Comparison of ENCODE assay signal across 9 cellular contexts in genomic region chr2:120735750-120736170, GRCh38. TPM values are rescaled to one million over a fixed set of nuclear protein-coding genes. Genes with fewer than 3 reads are reported as not detected.
DNase-seq lines count a peak whose midpoint lies in the region; ATAC-seq lines count a peak whose summit lies in the region.
"Had no signal": no experiment of that assay in that cellular context is flagged by ENCODE, and none has a peak within 500 bp of the region (broad histone marks: within the 10 kb centered on the region; RNA-seq: fewer than 3 reads in every experiment).

Gene GLI2, plus strand, starts transcription at chr2:120735868. Its CDS starts 61,453 bp downstream, at chr2:120797321.

- no peak within 1 kb of the TSS for H4K5ac ChIP-seq in mesendoderm (ENCODE audit: low read length)

- H3K79me2 ChIP-seq in mesendoderm (ENCODE audit: control insufficient read depth, insufficient read depth, low read length): peaks cover 18% of the 10 kb centered on the region

- H3K27me3 Mint-ChIP-seq in T-helper 17 cell (peaks cover 69% of the 10 kb centered on the region), T-cell (peaks cover 54 to 69% of the 10 kb centered on the region in 2 donors)

- H3K36me3 ChIP-seq in mesendoderm (ENCODE audit: control insufficient read depth, insufficient read depth, low read length): no peaks in the 10 kb centered on the region

- H3K18ac ChIP-seq in mesendoderm (ENCODE audit: low read length): peak within 1 kb of the TSS; percentile 99

- H3K9me3 ChIP-seq in T-helper 17 cell (ENCODE audit: control insufficient read depth, low read length, poor library complexity, severe bottlenecking): no peaks in the 10 kb centered on the region

- POLR2A ChIA-PET in T-cell (lab: Charles Lee): no interaction called here

- peaks cover 5% of the 10 kb centered on the region for H3K79me1 ChIP-seq in mesendoderm (ENCODE audit: low read length)

- peak within 1 kb of the TSS; percentile 89 for H2BK5ac ChIP-seq in mesendoderm (ENCODE audit: low read length)

- H3K27ac Mint-ChIP-seq in T-helper 17 cell (no peak within 1 kb of the TSS), T-cell (no peak within 1 kb of the TSS)

- peak within 1 kb of the TSS; percentile 95 for H3K9ac ChIP-seq in mesendoderm (ENCODE audit: low read length)

- no peak within 1 kb of the TSS for H2AK5ac ChIP-seq in mesendoderm (ENCODE audit: low read length)

- CTCF ChIA-PET in T-cell (lab: Charles Lee): no interaction called here

- H3K27ac ChIP-seq in mesendoderm (ENCODE audit: low read depth, low read length): peak within 1 kb of the TSS; percentile 76

- H3K56ac ChIP-seq in mesendoderm (ENCODE audit: low read length): peak within 1 kb of the TSS; percentile 99

- H3K4me1 ChIP-seq in mesendoderm (ENCODE audit: control insufficient read depth, low read depth, low read length): peaks cover 16% of the 10 kb centered on the region

- H3K4me3 Mint-ChIP-seq in T-helper 17 cell: peak within 1 kb of the TSS; percentile 80
- H3K4me3 Mint-ChIP-seq in T-cell: peak within 1 kb of the TSS in 1 of 3 donors; percentile 54

- peak within 1 kb of the TSS; percentile 64 for H2BK15ac ChIP-seq in mesendoderm (replicated peaks; ENCODE audit: low read depth)

- no peaks in the 10 kb centered on the region for H3K27me3 ChIP-seq in mesendoderm (ENCODE audit: insufficient read depth, low read length, poor library complexity)

- H3K4me3 ChIP-seq in mesendoderm (ENCODE audit: low read length): peak within 1 kb of the TSS; percentile 81

- ATAC-seq in T-helper 17 cell (no peak), T-cell (replicated peaks in 1 of 4) (no peak)

- DNase-seq in activated CD4-positive, alpha-beta T cell treated with anti-CD3 and anti-CD28 coated beads for 48 hours: peak; percentile 69
- no peak for DNase-seq in activated CD4-positive, alpha-beta T cell treated with anti-CD3 and anti-CD28 coated beads, Interleukin-2, amount 50 U/mL, for 1 hour
- DNase-seq in LoVo (ENCODE audit: low spot score) (peak; percentile 81), T-helper 17 cell (no peak), epidermal melanocyte (ENCODE audit: insufficient read length, low spot score) (peak; percentile 44), mesendoderm (peak; percentile 94), stromal cell of bone marrow (ENCODE audit: low read depth) (peak; percentile 76), T-cell (no peak)
- DNase-seq: naive B cell had no signal

- H3K9me3 Mint-ChIP-seq in T-cell: no peaks in the 10 kb centered on the region
- H3K9me3 Mint-ChIP-seq: naive B cell had no signal

- H3K4me2 ChIP-seq in mesendoderm (ENCODE audit: low read length): peak within 1 kb of the TSS; percentile 72

- peaks cover 6% of the 10 kb centered on the region for H3K36me3 Mint-ChIP-seq in T-helper 17 cell (ENCODE audit: low read depth)
- H3K36me3 Mint-ChIP-seq in T-cell: no peaks in the 10 kb centered on the region
- H3K36me3 Mint-ChIP-seq: naive B cell had no signal

- peak within 1 kb of the TSS; percentile 83 for H3K23ac ChIP-seq in mesendoderm (ENCODE audit: low read length)

- peak within 1 kb of the TSS; percentile 76 for H3K4ac ChIP-seq in mesendoderm (ENCODE audit: low read depth, low read length)

- H2BK120ac ChIP-seq in mesendoderm (ENCODE audit: low read depth, low read length): peak within 1 kb of the TSS; percentile 69

- no CpG with 5 or more reads among the region's 59 CpGs for WGBS in mesendoderm (ENCODE audit: extremely low coverage, insufficient coverage, low lambda C conversion rate)

- H3K4me1 Mint-ChIP-seq in T-helper 17 cell: peaks cover 3% of the 10 kb centered on the region
- H3K4me1 Mint-ChIP-seq in T-cell: peaks cover 4 to 12% (median 10%) of the 10 kb centered on the region in 3 donors

- H4K8ac ChIP-seq in mesendoderm (ENCODE audit: low read depth, low read length): peak within 1 kb of the TSS; percentile 91

RNA-seq across cellular contexts. Expression of gene GLI2, which starts in this region (rescaled TPM):
- total RNA-seq in T-helper 17 cell (not detected), T-cell (under 1 TPM in 1 of 5 donors, not detected in 4; 0.25 TPM)
- polyA plus RNA-seq in mesendoderm (2013, experiment 1 of 2): 23.2 TPM
- polyA plus RNA-seq in mesendoderm (2013, experiment 2 of 2): 23.4 TPM

Comparison
In these comparisons a context has a peak if more than half of its experiments do, and no peak if none do; other contexts are left out.
1. DNase-seq: peak in activated CD4-positive, alpha-beta T cell treated with anti-CD3 and anti-CD28 coated beads for 48 hours (single experiment), LoVo (single experiment), epidermal melanocyte (single experiment), mesendoderm (single experiment) and stromal cell of bone marrow (single experiment); none in activated CD4-positive, alpha-beta T cell treated with anti-CD3 and anti-CD28 coated beads, Interleukin-2, amount 50 U/mL, for 1 hour (single experiment), T-helper 17 cell (0 of 3) and T-cell (0 of 34).